In genomic region chr2:33077316-33077715, GRCh38 we compare ENCODE assay signal across 22 cellular contexts.
"Had no signal": no experiment of that assay in that cellular context is flagged by ENCODE, and none has a peak within 500 bp of the region (broad histone marks: within the 10 kb centered on the region; RNA-seq: fewer than 3 reads in every experiment).

No MANE protein-coding gene starts in this region.

- H3K9me3 Mint-ChIP-seq: immature natural killer cell; naive thymus-derived CD4-positive, alpha-beta T cell; stimulated activated memory B cell treated with anti-CD40 and anti-IgM and Interleukin-4, amounts not matched to agents 10 μg/mL and 1 μg/mL and 100 μg/mL, for 72 hours; type B pancreatic cell had no signal

- DNase-seq: dorsolateral prefrontal cortex; effector CD4-positive, alpha-beta T cell; hypothalamus; islet precursor cell; kidney glomerular epithelial cell; mesenchymal stem cell; midbrain; naive thymus-derived CD4-positive, alpha-beta T cell; occipital lobe; ovary; posterior cingulate gyrus; psoas muscle; right cardiac atrium; sigmoid colon; spleen; stimulated activated CD4-positive, alpha-beta T cell treated with anti-CD3 and anti-CD28 coated beads, Interleukin-4, amount 100 ng/mL, for 4 hours; stimulated activated naive CD8-positive, alpha-beta T cell treated with anti-CD3 and anti-CD28 coated beads, Interleukin-15, Interleukin-2, amounts not matched to agents 100 U/mL and 50 U/mL, for 24 hours; substantia nigra had no signal

- H3K27me3 Mint-ChIP-seq: type B pancreatic cell had no signal

- H3K4me3 Mint-ChIP-seq: naive thymus-derived CD4-positive, alpha-beta T cell; stimulated activated memory B cell treated with anti-CD40 and anti-IgM and Interleukin-4, amounts not matched to agents 10 μg/mL and 1 μg/mL and 100 μg/mL, for 72 hours; type B pancreatic cell had no signal

- H3K27ac Mint-ChIP-seq: naive thymus-derived CD4-positive, alpha-beta T cell; stimulated activated memory B cell treated with anti-CD40 and anti-IgM and Interleukin-4, amounts not matched to agents 10 μg/mL and 1 μg/mL and 100 μg/mL, for 72 hours had no signal

- H3K36me3 Mint-ChIP-seq: immature natural killer cell; stimulated activated memory B cell treated with anti-CD40 and anti-IgM and Interleukin-4, amounts not matched to agents 10 μg/mL and 1 μg/mL and 100 μg/mL, for 72 hours had no signal

- H3K27ac ChIP-seq: dorsolateral prefrontal cortex, ovary, sigmoid colon had no signal

- ATAC-seq: left lobe of liver; right cardiac atrium; stimulated activated memory B cell treated with anti-CD40 and anti-IgM and Interleukin-4, amounts not matched to agents 10 μg/mL and 1 μg/mL and 100 μg/mL, for 72 hours; stimulated activated naive CD8-positive, alpha-beta T cell treated with anti-CD3 and anti-CD28 coated beads, Interleukin-15, Interleukin-2, amounts not matched to agents 100 U/mL and 50 U/mL, for 24 hours had no signal
